Comparison of ENCODE assay signal across 9 cellular contexts in the genomic region with DNA sequence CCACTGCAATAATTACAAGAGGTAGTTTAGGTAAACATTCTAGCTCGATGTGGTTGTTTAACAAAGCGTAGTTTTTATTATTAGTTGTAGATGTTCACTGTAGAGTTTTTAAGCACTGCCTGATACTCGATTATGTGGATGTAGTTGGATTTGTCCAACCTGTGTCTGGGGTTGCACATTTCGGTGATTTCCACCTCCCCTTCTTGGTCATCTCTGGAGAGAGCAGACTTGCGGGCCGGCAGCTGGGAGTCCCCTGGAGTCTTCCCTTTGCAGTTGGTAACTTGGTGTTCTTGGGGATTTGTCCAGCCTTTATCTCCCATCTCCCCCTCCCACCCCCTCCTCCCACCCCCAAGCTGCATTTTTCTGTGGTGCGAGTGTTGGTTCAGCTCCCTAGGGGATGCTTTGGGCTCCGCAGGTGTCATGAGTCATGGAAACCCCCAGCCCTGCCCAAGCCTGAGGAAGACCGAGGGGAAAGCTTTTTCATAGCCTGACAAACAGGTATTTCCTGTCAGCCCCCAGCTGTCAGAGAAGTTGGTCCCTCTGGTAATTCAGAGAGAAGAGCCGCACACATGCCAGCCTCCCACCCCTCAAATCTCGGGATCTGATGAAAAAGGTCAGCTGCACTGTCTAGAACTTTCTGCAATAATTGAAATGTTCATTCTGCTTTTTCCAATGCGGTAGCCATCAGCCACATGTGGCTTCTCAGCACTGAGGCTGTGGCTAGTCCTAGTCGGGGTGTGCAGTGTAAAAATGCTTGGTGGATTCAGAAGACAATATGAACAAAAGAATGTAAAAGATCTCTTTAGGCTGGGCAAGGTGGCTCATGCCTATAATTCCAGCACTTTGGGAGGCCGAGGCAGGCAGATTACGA. TPM values are rescaled to one million over a fixed set of nuclear protein-coding genes. Genes with fewer than 3 reads are reported as not detected.
DNase-seq lines count a peak whose midpoint lies in the region; ATAC-seq and TF ChIP-seq lines count a peak whose summit lies in the region.
"Had no signal": no experiment of that assay in that cellular context is flagged by ENCODE, and none has a peak within 500 bp of the region (broad histone marks: within the 10 kb centered on the region; RNA-seq: fewer than 3 reads in every experiment).

No MANE protein-coding gene starts in this region.

- intact Hi-C loops in activated CD8-positive, alpha-beta T cell treated with anti-CD3 and anti-CD28 coated beads for 36 hours (cut with micrococcal nuclease): no loop called here
- intact Hi-C loops in ascending aorta (cut with DNase I): no loop called here

- peak overlapping the region; percentile 80 for H3K27ac ChIP-seq in smooth muscle cell (ENCODE audit: low read depth)
- no peak overlapping the region for H3K27ac ChIP-seq in ascending aorta
- H3K27ac ChIP-seq: HL-60 had no signal

- POLR2A ChIA-PET in activated CD8-positive, alpha-beta T cell treated with anti-CD3 and anti-CD28 coated beads for 36 hours (lab: Charles Lee): interaction anchor here (0.6 to 1.1 kb wide), 2 partner anchors 16 to 98 kb away, joined by 3 read pairs; no protein-coding TSS in a partner anchor

- H3F3A ChIP-seq in smooth muscle cell (ENCODE audit: low read depth): peaks cover 38% of the 10 kb centered on the region

- H3K27me3 ChIP-seq in smooth muscle cell (ENCODE audit: low read depth) (no peaks in the 10 kb centered on the region), ascending aorta (no peaks in the 10 kb centered on the region)

- peak overlapping the region; percentile 6 for H3K9ac ChIP-seq in smooth muscle cell (ENCODE audit: low read depth)

- peaks cover 10% of the 10 kb centered on the region for H3K36me3 Mint-ChIP-seq in activated CD8-positive, alpha-beta T cell treated with anti-CD3 and anti-CD28 coated beads for 36 hours (ENCODE audit: low read depth)

- no peaks in the 10 kb centered on the region for H3K27me3 Mint-ChIP-seq in activated CD8-positive, alpha-beta T cell treated with anti-CD3 and anti-CD28 coated beads for 36 hours

- DNase-seq in DMS53 (lab: John Stamatoyannopoulos, UW) (peak; percentile 62), DMS53 treated with DMSO at 0.1 percent for 48 hours (lab: John Stamatoyannopoulos, UW; ENCODE audit: unreplicated experiment) (no peak), smooth muscle cell (lab: John Stamatoyannopoulos, UW; ENCODE audit: unreplicated experiment) (no peak), NOMO-1 treated with dmso at 0.1 percent for 144 hours (lab: John Stamatoyannopoulos, UW; ENCODE audit: unreplicated experiment) (no peak), ascending aorta (ENCODE audit: low spot score in 2 of 2) (no peak), mucosa of gallbladder (ENCODE audit: low spot score) (no peak)
- DNase-seq in activated CD8-positive, alpha-beta T cell treated with anti-CD3 and anti-CD28 coated beads for 36 hours: no peak

- CTCF ChIA-PET in activated CD8-positive, alpha-beta T cell treated with anti-CD3 and anti-CD28 coated beads for 36 hours (lab: Charles Lee): no interaction called here

- no peak overlapping the region for H3K4me3 Mint-ChIP-seq in activated CD8-positive, alpha-beta T cell treated with anti-CD3 and anti-CD28 coated beads for 36 hours

- 49% methylated on average over 15 of the region's 15 CpGs for WGBS in smooth muscle cell (ENCODE audit: low lambda C conversion rate)

- H3K9me3 Mint-ChIP-seq in activated CD8-positive, alpha-beta T cell treated with anti-CD3 and anti-CD28 coated beads for 36 hours: peaks cover 4% of the 10 kb centered on the region

- H3K4me1 ChIP-seq in smooth muscle cell (ENCODE audit: low read depth) (peaks cover 29% of the 10 kb centered on the region), ascending aorta (peaks cover 5% of the 10 kb centered on the region in 2 donors)

- H4K20me1 ChIP-seq in smooth muscle cell (ENCODE audit: low read depth): peaks cover 97% of the 10 kb centered on the region

- no peak overlapping the region for H2AFZ ChIP-seq in smooth muscle cell (ENCODE audit: low read depth)

- H3K4me3 ChIP-seq in smooth muscle cell (no peak overlapping the region), ascending aorta (no peak overlapping the region)

- peak overlapping the region; percentile 30 for H3K27ac Mint-ChIP-seq in activated CD8-positive, alpha-beta T cell treated with anti-CD3 and anti-CD28 coated beads for 36 hours

- peak overlapping the region; percentile 45 for H3K4me2 ChIP-seq in smooth muscle cell

- H3K4me1 Mint-ChIP-seq in activated CD8-positive, alpha-beta T cell treated with anti-CD3 and anti-CD28 coated beads for 36 hours (ENCODE audit: low read depth): peaks cover 16% of the 10 kb centered on the region

- H3K9me3 ChIP-seq in smooth muscle cell (replicated peaks; ENCODE audit: low read depth) (no peaks in the 10 kb centered on the region), ascending aorta (no peaks in the 10 kb centered on the region)

- TF ChIP-seq CTCF in activated CD8-positive, alpha-beta T cell treated with anti-CD3 and anti-CD28 coated beads for 36 hours (IDR thresholded peaks at IDR 0.05): no peak
- TF ChIP-seq CTCF in smooth muscle cell (IDR thresholded peaks at IDR 0.05; ENCODE audit: borderline replicate concordance, insufficient read depth, poor library complexity, severe bottlenecking) (no peak), ascending aorta (IDR thresholded peaks at IDR 0.05) (no peak)

- peak; percentile 53 for ATAC-seq in HG02970 (IDR thresholded peaks at IDR 0.05; ENCODE audit: low FRiP score, unreplicated experiment)
- ATAC-seq in activated CD8-positive, alpha-beta T cell treated with anti-CD3 and anti-CD28 coated beads for 36 hours: peak; percentile 58

- peaks cover 96% of the 10 kb centered on the region for H3K79me2 ChIP-seq in smooth muscle cell (ENCODE audit: low read depth)

- no peaks in the 10 kb centered on the region for H3K36me3 ChIP-seq in smooth muscle cell (ENCODE audit: low read depth)
- H3K36me3 ChIP-seq in ascending aorta: no peaks in the 10 kb centered on the region

RNA-seq across cellular contexts. Expression of gene KSR1, which starts 50.3 kb away (rescaled TPM):
- 10 to 100 TPM; 53.9 to 58.2 TPM for total RNA-seq in activated CD8-positive, alpha-beta T cell treated with anti-CD3 and anti-CD28 coated beads for 36 hours
- total RNA-seq in smooth muscle cell (65.1 and 69.2 TPM in 2 replicates), ascending aorta (42.6 TPM), mucosa of gallbladder (60.2 TPM)
- polyA plus RNA-seq in smooth muscle cell: 40.4 and 53.2 TPM in 2 replicates
